ENCODE assay signal across 7 cellular contexts in the genomic region with DNA sequence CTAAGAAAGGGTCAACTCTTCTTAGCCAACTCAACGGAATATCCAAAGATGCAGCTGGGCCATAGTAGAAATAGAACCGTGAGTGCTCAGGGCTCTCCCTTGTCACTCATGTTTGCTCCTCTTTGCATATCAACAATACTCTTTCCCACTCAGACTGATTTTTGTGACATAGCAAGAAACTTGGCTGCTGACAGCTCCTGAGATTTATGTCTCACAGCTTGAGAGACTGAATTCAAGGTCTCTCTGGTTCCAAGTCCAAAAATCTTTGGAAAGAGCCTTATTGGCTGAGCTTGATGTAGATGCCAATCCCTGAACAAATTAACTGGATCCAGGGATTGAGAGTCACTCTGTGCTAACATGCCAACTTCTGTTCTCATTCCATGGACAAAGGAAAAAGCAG.
"Had no signal": no experiment of that assay in that cellular context is flagged by ENCODE, and none has a peak within 500 bp of the region (broad histone marks: within the 10 kb centered on the region; RNA-seq: fewer than 3 reads in every experiment).

No MANE protein-coding gene starts in this region.

- H3K27ac ChIP-seq: HL-60, KMS-11 had no signal

- ATAC-seq: HepG2 had no signal

- FAIRE-seq: HepG2, HTR-8/SVneo had no signal

- H3K4me2 ChIP-seq: KMS-11 had no signal

- H3K9ac ChIP-seq: KMS-11 had no signal

- DNase-seq: IMR-90, KBM-7, KG1 had no signal
